Comparison of ENCODE assay signal across 8 cellular contexts in genomic region chrX:123860983-123861382, GRCh38. TPM values are rescaled to one million over a fixed set of nuclear protein-coding genes. Genes with fewer than 3 reads are reported as not detected.
DNase-seq lines count a peak whose midpoint lies in the region; ATAC-seq and TF ChIP-seq lines count a peak whose summit lies in the region.

No MANE protein-coding gene starts in this region.

- H3K4me1 ChIP-seq in HUES64 (ENCODE audit: insufficient read depth, low read length): peaks cover 12% of the 10 kb centered on the region; the same call in 1 of the 2 replicates
- H3K4me1 ChIP-seq in iPS-18a (ENCODE audit: control insufficient read depth, low read depth, low read length): peaks cover 6% of the 10 kb centered on the region

- peaks cover 9% of the 10 kb centered on the region for H3K4me1 Mint-ChIP-seq in activated T-helper 2 cell treated with anti-CD3 and anti-CD28 coated beads, Interferon-gamma antibody, Interleukin-2, Interleukin-4, amounts not matched to agents 10 μg/mL and 5 μg/mL and 100 μg/mL, durations not matched to agents 14 hours and 24 hours and 36 hours (ENCODE audit: low read depth)
- peaks cover 4 to 16% of the 10 kb centered on the region in 2 donors for H3K4me1 Mint-ChIP-seq in stimulated activated naive B cell treated with anti-CD40 and anti-IgM and Interleukin-4, amounts not matched to agents 10 μg/mL and 1 μg/mL and 100 μg/mL, for 72 hours

- intact Hi-C loops in activated T-helper 2 cell treated with anti-CD3 and anti-CD28 coated beads, Interferon-gamma antibody, Interleukin-2, Interleukin-4, amounts not matched to agents 10 μg/mL and 5 μg/mL and 100 μg/mL, durations not matched to agents 14 hours and 24 hours and 36 hours (cut with micrococcal nuclease): loop anchor here (1.0 kb wide), 2 partner anchors 8 to 102 kb away; no protein-coding TSS in a partner anchor

- 22% methylated on average over 4 of the region's 4 CpGs for WGBS in HUES64

- peak overlapping the region; percentile 90 for H3K9ac ChIP-seq in HUES64 (ENCODE audit: low read depth, low read length)
- peak overlapping the region; percentile 76 for H3K9ac ChIP-seq in iPS-18a (ENCODE audit: low read length)

- no peaks in the 10 kb centered on the region for H3K36me3 ChIP-seq in HUES64 (ENCODE audit: insufficient read depth, low read length)
- no peaks in the 10 kb centered on the region for H3K36me3 ChIP-seq in iPS-18a (ENCODE audit: control insufficient read depth, low read depth, low read length)

- H3K9me3 ChIP-seq in HUES64 (ENCODE audit: insufficient read depth, low read depth, low read length): no peaks in the 10 kb centered on the region
- H3K9me3 ChIP-seq in iPS-18a (ENCODE audit: control insufficient read depth, low read depth, low read length): peaks cover 5% of the 10 kb centered on the region

- H3K27me3 ChIP-seq in HUES64 (ENCODE audit: insufficient read depth, low read length) (no peaks in the 10 kb centered on the region), iPS-18a (ENCODE audit: control insufficient read depth, insufficient read depth, low read length) (no peaks in the 10 kb centered on the region)

- DNase-seq in AG09309 (ENCODE audit: low read depth) (no peak), iPS-NIHi11 (ENCODE audit: low spot score) (no peak), GOT3 (lab: John Stamatoyannopoulos, UW) (no peak)
- no peak for DNase-seq in activated T-helper 2 cell treated with anti-CD3 and anti-CD28 coated beads, Interferon-gamma antibody, Interleukin-2, Interleukin-4, amounts not matched to agents 10 μg/mL and 5 μg/mL and 100 μg/mL, durations not matched to agents 14 hours and 24 hours and 36 hours (ENCODE audit: low spot score)
- no peak for DNase-seq in stimulated activated naive B cell treated with anti-CD40 and anti-IgM and Interleukin-4, amounts not matched to agents 10 μg/mL and 1 μg/mL and 100 μg/mL, for 72 hours

- H3K4me3 Mint-ChIP-seq in activated T-helper 2 cell treated with anti-CD3 and anti-CD28 coated beads, Interferon-gamma antibody, Interleukin-2, Interleukin-4, amounts not matched to agents 10 μg/mL and 5 μg/mL and 100 μg/mL, durations not matched to agents 14 hours and 24 hours and 36 hours (ENCODE audit: low read depth): peak overlapping the region; percentile 84
- peak overlapping the region; percentile 89 to 90 for H3K4me3 Mint-ChIP-seq in stimulated activated naive B cell treated with anti-CD40 and anti-IgM and Interleukin-4, amounts not matched to agents 10 μg/mL and 1 μg/mL and 100 μg/mL, for 72 hours

- peak overlapping the region; percentile 99 for H3K27ac ChIP-seq in HUES64 (ENCODE audit: low read depth, low read length)
- H3K27ac ChIP-seq in iPS-18a (ENCODE audit: low read length): peak overlapping the region; percentile 63

- TF ChIP-seq CTCF in AG09309 (IDR thresholded peaks at IDR 0.05; ENCODE audit: control insufficient read depth, insufficient read depth, low read depth, low read length, missing control alignments): no peak

- ATAC-seq in stimulated activated naive B cell treated with anti-CD40 and anti-IgM and Interleukin-4, amounts not matched to agents 10 μg/mL and 1 μg/mL and 100 μg/mL, for 72 hours (replicated peaks): no peak
- ATAC-seq in GM19397 (IDR thresholded peaks at IDR 0.05; ENCODE audit: unreplicated experiment): no peak

- H3K9me3 Mint-ChIP-seq in activated T-helper 2 cell treated with anti-CD3 and anti-CD28 coated beads, Interferon-gamma antibody, Interleukin-2, Interleukin-4, amounts not matched to agents 10 μg/mL and 5 μg/mL and 100 μg/mL, durations not matched to agents 14 hours and 24 hours and 36 hours: no peaks in the 10 kb centered on the region
- no peaks in the 10 kb centered on the region for H3K9me3 Mint-ChIP-seq in stimulated activated naive B cell treated with anti-CD40 and anti-IgM and Interleukin-4, amounts not matched to agents 10 μg/mL and 1 μg/mL and 100 μg/mL, for 72 hours

- peaks cover 14% of the 10 kb centered on the region for H3K36me3 Mint-ChIP-seq in activated T-helper 2 cell treated with anti-CD3 and anti-CD28 coated beads, Interferon-gamma antibody, Interleukin-2, Interleukin-4, amounts not matched to agents 10 μg/mL and 5 μg/mL and 100 μg/mL, durations not matched to agents 14 hours and 24 hours and 36 hours (ENCODE audit: low read depth)
- peaks cover 2 to 6% of the 10 kb centered on the region in 2 donors for H3K36me3 Mint-ChIP-seq in stimulated activated naive B cell treated with anti-CD40 and anti-IgM and Interleukin-4, amounts not matched to agents 10 μg/mL and 1 μg/mL and 100 μg/mL, for 72 hours

- peak overlapping the region; percentile 84 for H3K27ac Mint-ChIP-seq in activated T-helper 2 cell treated with anti-CD3 and anti-CD28 coated beads, Interferon-gamma antibody, Interleukin-2, Interleukin-4, amounts not matched to agents 10 μg/mL and 5 μg/mL and 100 μg/mL, durations not matched to agents 14 hours and 24 hours and 36 hours
- H3K27ac Mint-ChIP-seq in stimulated activated naive B cell treated with anti-CD40 and anti-IgM and Interleukin-4, amounts not matched to agents 10 μg/mL and 1 μg/mL and 100 μg/mL, for 72 hours: peak overlapping the region; percentile 93

- H3K27me3 Mint-ChIP-seq in activated T-helper 2 cell treated with anti-CD3 and anti-CD28 coated beads, Interferon-gamma antibody, Interleukin-2, Interleukin-4, amounts not matched to agents 10 μg/mL and 5 μg/mL and 100 μg/mL, durations not matched to agents 14 hours and 24 hours and 36 hours (ENCODE audit: low read depth): no peaks in the 10 kb centered on the region
- H3K27me3 Mint-ChIP-seq in stimulated activated naive B cell treated with anti-CD40 and anti-IgM and Interleukin-4, amounts not matched to agents 10 μg/mL and 1 μg/mL and 100 μg/mL, for 72 hours: no peaks in the 10 kb centered on the region

- H3K4me3 ChIP-seq in AG09309 (ENCODE audit: control insufficient read depth, low read depth, low read length) (peak overlapping the region; percentile 72), HUES64 (ENCODE audit: low read length) (peak overlapping the region; percentile 95), iPS-18a (ENCODE audit: low read length) (peak overlapping the region; percentile 72)

RNA-seq across cellular contexts. Expression of gene XIAP, which starts 1.1 kb away (rescaled TPM):
- polyA plus RNA-seq in HUES64 (2013, experiment 1 of 2): 13.9 TPM
- 14.2 TPM for polyA plus RNA-seq in HUES64 (2013, experiment 2 of 2)
- total RNA-seq in activated T-helper 2 cell treated with anti-CD3 and anti-CD28 coated beads, Interferon-gamma antibody, Interleukin-2, Interleukin-4, amounts not matched to agents 10 μg/mL and 5 μg/mL and 100 μg/mL, durations not matched to agents 14 hours and 24 hours and 36 hours: 32.7 and 33.4 TPM in 2 replicates
